9 cellular contexts compared by ENCODE assay signal in the genomic region with DNA sequence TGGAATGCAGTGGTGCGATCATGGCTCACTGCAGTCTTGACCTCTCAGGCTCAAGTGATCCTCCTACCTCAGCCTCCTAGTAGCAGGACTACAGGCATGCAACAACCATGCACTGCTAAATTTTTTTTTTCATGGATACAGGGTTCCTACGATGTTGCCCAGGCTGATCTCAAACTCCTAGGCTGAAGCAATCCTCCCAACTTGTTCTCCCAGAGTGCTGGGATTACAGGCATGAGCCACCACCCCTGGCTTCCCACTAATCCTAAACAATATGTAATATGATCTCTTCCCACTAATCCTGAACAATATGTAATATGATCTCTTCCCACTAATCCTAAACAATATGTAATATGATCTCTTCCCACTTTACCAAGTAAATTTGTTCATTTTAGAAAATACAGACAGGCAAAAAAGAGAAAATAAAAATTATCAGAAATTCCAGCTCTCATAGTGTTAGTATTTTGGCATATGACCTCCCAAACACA. TPM values are rescaled to one million over a fixed set of nuclear protein-coding genes. Genes with fewer than 3 reads are reported as not detected.
DNase-seq lines count a peak whose midpoint lies in the region; ATAC-seq and TF ChIP-seq lines count a peak whose summit lies in the region.
"Had no signal": no experiment of that assay in that cellular context is flagged by ENCODE, and none has a peak within 500 bp of the region (broad histone marks: within the 10 kb centered on the region; RNA-seq: fewer than 3 reads in every experiment).

No MANE protein-coding gene starts in this region.

- TF ChIP-seq EP300 in esophagus muscularis mucosa (IDR thresholded peaks at IDR 0.05): no peak

- CTCF ChIA-PET in HCT116 (lab: Charles Lee): interaction anchor here (1.5 to 1.6 kb wide), 2 partner anchors 10 to 338 kb away, joined by 3 to 4 read pairs; no protein-coding TSS in a partner anchor

- H3K36me3 ChIP-seq in HCT116 (ENCODE audit: control insufficient read depth in 1 of 2, insufficient read depth in 2 of 2, low read length in 2 of 2) (no peaks in the 10 kb centered on the region), esophagus muscularis mucosa (no peaks in the 10 kb centered on the region)

- peak overlapping the region; percentile 46 for H3K4me2 ChIP-seq in HCT116 (ENCODE audit: low read length)

- no peaks in the 10 kb centered on the region for H3K9me2 ChIP-seq in HCT116 (ENCODE audit: insufficient read depth)

- TF ChIP-seq CTCF in AG09319 (IDR thresholded peaks at IDR 0.05; ENCODE audit: low read depth, low read length): no peak
- TF ChIP-seq CTCF in HCT116 (IDR thresholded peaks at IDR 0.05 in 2 of 3, conservative IDR thresholded peaks at IDR 0.05 in 1 of 3; ENCODE audit: borderline replicate concordance in 1 of 3, insufficient read depth in 1 of 3, low read depth in 2 of 3, low read length in 2 of 3): no peak
- no peak for TF ChIP-seq CTCF in esophagus muscularis mucosa (IDR thresholded peaks at IDR 0.05)

- H3K27me3 ChIP-seq in HCT116 (ENCODE audit: insufficient read depth, low read length) (no peaks in the 10 kb centered on the region), esophagus muscularis mucosa (peaks cover 0 to 5% (median 0%) of the 10 kb centered on the region in 4 donors)

- H3K4me1 ChIP-seq in HCT116 (ENCODE audit: control insufficient read depth in 1 of 2, insufficient read depth in 2 of 2, low read length in 2 of 2): peaks cover 8 to 18% of the 10 kb centered on the region in 2 experiments
- H3K4me1 ChIP-seq in esophagus muscularis mucosa: no peaks in the 10 kb centered on the region

- ATAC-seq in HCT116 (peak; percentile 72), GM19351 (IDR thresholded peaks at IDR 0.05; ENCODE audit: unreplicated experiment) (no peak), HG02610 (IDR thresholded peaks at IDR 0.05; ENCODE audit: unreplicated experiment) (no peak), GM18858 (IDR thresholded peaks at IDR 0.05; ENCODE audit: unreplicated experiment) (no peak)
- ATAC-seq: sciatic nerve had no signal

- no peaks in the 10 kb centered on the region for H3K79me2 ChIP-seq in HCT116 (ENCODE audit: insufficient read depth, low read length)

- POLR2A ChIA-PET in HCT116 (lab: Charles Lee): no interaction called here

- no peaks in the 10 kb centered on the region for H4K20me1 ChIP-seq in HCT116 (ENCODE audit: insufficient read depth)

- TF ChIP-seq RAD21 in HCT116 (IDR thresholded peaks at IDR 0.05; ENCODE audit: low read depth): no peak

- peak overlapping the region; percentile 69 for H2AFZ ChIP-seq in HCT116 (ENCODE audit: low read depth, low read length, poor library complexity, severe bottlenecking)

- H3K9ac ChIP-seq in HCT116 (ENCODE audit: low read length): no peak overlapping the region

- RAD21 ChIA-PET in HCT116 (lab: Charles Lee; ENCODE audit: low non-redundant PET in 1 of 2, low total read pairs in 2 of 2, uncharacterized antibody in 2 of 2, unreplicated experiment in 2 of 2): no interaction called here

- BruUV-seq in HCT116 (replicated peaks; lab: Mats Ljungman, UMichigan): no TSS peak

- H3K9me3 ChIP-seq in HCT116 (ENCODE audit: control insufficient read depth in 1 of 2, insufficient read depth in 1 of 2, low read depth in 1 of 2, low read length in 2 of 2) (no peaks in the 10 kb centered on the region), esophagus muscularis mucosa (no peaks in the 10 kb centered on the region)

- H3K27ac ChIP-seq in HCT116 (ENCODE audit: low read depth, low read length) (peak overlapping the region; percentile 0), esophagus muscularis mucosa (replicated peaks in 1 of 4) (no peak overlapping the region), caudate nucleus (ENCODE audit: low read depth, low read length) (no peak overlapping the region)

- WGBS in esophagus muscularis mucosa: 75% methylated on average over 2 of the region's 2 CpGs

- DNase-seq in AG09319 (ENCODE audit: extremely low read depth, low read depth) (peak; percentile 8), HCT116 (ENCODE audit: low read depth, low spot score) (no peak), NCI-H524 (lab: John Stamatoyannopoulos, UW) (peak; percentile 80 to 93), esophagus muscularis mucosa (ENCODE audit: extremely low spot score) (peak; percentile 24), caudate nucleus (lab: John Stamatoyannopoulos, UW) (no peak)

- TF ChIP-seq POLR2A in HCT116 (IDR thresholded peaks at IDR 0.05; ENCODE audit: borderline replicate concordance, extremely low read depth, insufficient read depth, insufficient read length): no peak
- TF ChIP-seq POLR2A in esophagus muscularis mucosa (IDR thresholded peaks at IDR 0.05; ENCODE audit: low read depth): no peak

- H3K4me3 ChIP-seq in HCT116 (replicated peaks in 1 of 2; ENCODE audit: low read depth in 1 of 2, low read length in 2 of 2): no peak overlapping the region
- H3K4me3 ChIP-seq in esophagus muscularis mucosa: no peak overlapping the region

- intact Hi-C loops in HCT116 (cut with micrococcal nuclease): no loop called here
- intact Hi-C loops in esophagus muscularis mucosa (cut with DNase I): no loop called here

TF ChIP-seq in HCT116, 20 proteins besides CTCF, POLR2A, EP300 and RAD21:
- TF ChIP-seq SP1 (IDR thresholded peaks at IDR 0.05; ENCODE audit: low read depth) (peak; percentile 46; the same call in 1 of the 2 replicates), YY1 (IDR thresholded peaks at IDR 0.05; ENCODE audit: extremely low read depth, insufficient replicate concordance, low read depth, low read length) (no peak)
- TF ChIP-seq, protein P1, sequence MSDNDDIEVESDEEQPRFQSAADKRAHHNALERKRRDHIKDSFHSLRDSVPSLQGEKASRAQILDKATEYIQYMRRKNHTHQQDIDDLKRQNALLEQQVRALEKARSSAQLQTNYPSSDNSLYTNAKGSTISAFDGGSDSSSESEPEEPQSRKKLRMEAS (IDR thresholded peaks at IDR 0.05): 0 out of 2 replicates have a peak, but pooled peaks have one; percentile 20

RNA-seq across cellular contexts. Expression of a gene that starts 28.4 kb away (rescaled TPM):
- total RNA-seq in HCT116 (2021; ENCODE audit: unreplicated experiment): 2,373 TPM
- polyA plus RNA-seq in HCT116 (2012): 3,743 and 4,174 TPM in 2 replicates
- total RNA-seq in esophagus muscularis mucosa: 1,000 to 10,000 TPM; 1,026 to 2,712 (median 2,009) TPM

RNA-seq across cellular contexts. Expression of a gene that starts 33.7 kb away (rescaled TPM):
- 35.0 TPM for total RNA-seq in HCT116 (2021; ENCODE audit: unreplicated experiment)
- polyA plus RNA-seq in HCT116 (2012): 6.3 and 9.9 TPM in 2 replicates
- total RNA-seq in esophagus muscularis mucosa: 10 to 100 TPM; 39.6 to 61.5 (median 55.2) TPM

RNA-seq across cellular contexts. Expression of a gene that starts 41.2 kb away (rescaled TPM):
- 2.6 TPM for total RNA-seq in HCT116 (2021; ENCODE audit: unreplicated experiment)
- 3.6 and 4.1 TPM in 2 replicates for polyA plus RNA-seq in HCT116 (2012)
- 10 to 100 TPM in 1 of 4 donors, 1 to 10 TPM in 1, under 1 TPM in 1, not detected in 1; 0.06 to 11.9 (median 1.3) TPM for total RNA-seq in esophagus muscularis mucosa

Comparison
In these comparisons a context has a peak if more than half of its experiments do, and no peak if none do; other contexts are left out.
1. DNase-seq: peak in AG09319 (single experiment), NCI-H524 (2 of 2) and esophagus muscularis mucosa (single experiment); none in HCT116 (single experiment) and caudate nucleus (0 of 61).